8 cellular contexts compared by ENCODE assay signal in the genomic region with DNA sequence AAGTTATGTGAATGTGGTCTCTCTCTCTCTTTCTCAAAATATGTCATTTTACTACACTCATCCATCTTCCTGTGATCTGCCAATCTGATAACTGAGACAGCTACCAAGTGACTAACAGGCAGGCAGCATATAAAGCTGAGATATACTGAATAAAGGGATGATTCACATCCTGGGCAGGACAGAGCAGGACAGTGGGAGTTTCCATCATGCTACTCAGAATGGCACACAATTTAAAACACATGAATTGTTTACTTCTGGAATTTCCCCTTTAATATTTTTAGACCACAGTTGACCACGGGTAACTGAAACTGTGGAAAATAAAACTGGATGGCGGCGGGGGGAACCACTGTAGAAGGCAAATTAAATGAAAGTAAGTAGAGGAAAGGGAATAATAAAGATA.
DNase-seq lines count a peak whose midpoint lies in the region; ATAC-seq and TF ChIP-seq lines count a peak whose summit lies in the region.

No MANE protein-coding gene starts in this region.

- DNase-seq in astrocyte of the hippocampus (ENCODE audit: low read depth, low spot score) = peak; percentile 74
- no peak for DNase-seq in cortex of kidney (lab: John Stamatoyannopoulos, UW)
- DNase-seq in effector memory CD8-positive, alpha-beta T cell = no peak
- no peak for DNase-seq in coronary artery (ENCODE audit: low spot score)

- peaks cover 20% of the 10 kb centered on the region for H3K4me1 Mint-ChIP-seq in stimulated activated naive CD8-positive, alpha-beta T cell treated with anti-CD3 and anti-CD28 coated beads, Interleukin-15, Interleukin-2, amounts not matched to agents 100 ng/mL and 50 ng/mL, for 24 hours (ENCODE audit: low read depth)
- H3K4me1 Mint-ChIP-seq in effector memory CD8-positive, alpha-beta T cell (ENCODE audit: low read depth in 2 of 2) = no peaks in the 10 kb centered on the region

- ATAC-seq in GM19452 (IDR thresholded peaks at IDR 0.05; ENCODE audit: unreplicated experiment) (peak; percentile 72), HG03521 (IDR thresholded peaks at IDR 0.05; ENCODE audit: unreplicated experiment) (peak; percentile 46)
- ATAC-seq in effector memory CD8-positive, alpha-beta T cell (replicated peaks) = no peak

- peak overlapping the region; percentile 19 to 88 (median 63) for H3K4me2 ChIP-seq in BLaER1 treated with 17β-estradiol and CSF1 and Interleukin-3, amounts not matched to agents 10 nM and 100 nM

- H3K36me3 ChIP-seq in BLaER1 treated with 17β-estradiol and CSF1 and Interleukin-3, amounts not matched to agents 10 nM and 100 nM = no peaks in the 10 kb centered on the region

- peak overlapping the region; percentile 79 for H3K27ac Mint-ChIP-seq in stimulated activated naive CD8-positive, alpha-beta T cell treated with anti-CD3 and anti-CD28 coated beads, Interleukin-15, Interleukin-2, amounts not matched to agents 100 ng/mL and 50 ng/mL, for 24 hours
- no peak overlapping the region for H3K27ac Mint-ChIP-seq in effector memory CD8-positive, alpha-beta T cell

- H3K9me3 ChIP-seq in BLaER1 treated with 17β-estradiol and CSF1 and Interleukin-3, amounts not matched to agents 10 nM and 100 nM (replicated peaks in 1 of 11) = peaks cover 5 to 26% (median 10%) of the 10 kb centered on the region in 11 experiments; a peak in 11 of 22 replicates

- H3K9ac ChIP-seq in BLaER1 treated with 17β-estradiol and CSF1 and Interleukin-3, amounts not matched to agents 10 nM and 100 nM = peak overlapping the region in 5 of 11 experiments; percentile 1 to 80 (median 70); a peak in 8 of 22 replicates

- no peak overlapping the region; a peak in 1 of 20 replicates for H3K4me3 ChIP-seq in BLaER1 treated with 17β-estradiol and CSF1 and Interleukin-3, amounts not matched to agents 10 nM and 100 nM
- H3K4me3 ChIP-seq in coronary artery = no peak overlapping the region

- TF ChIP-seq CTCF in coronary artery (IDR thresholded peaks at IDR 0.05) = no peak

- H3K27me3 ChIP-seq in BLaER1 treated with 17β-estradiol and CSF1 and Interleukin-3, amounts not matched to agents 10 nM and 100 nM = no peaks in the 10 kb centered on the region

- peaks cover 23 to 64% (median 32%) of the 10 kb centered on the region in 10 experiments for H3K4me1 ChIP-seq in BLaER1 treated with 17β-estradiol and CSF1 and Interleukin-3, amounts not matched to agents 10 nM and 100 nM

- peak overlapping the region; percentile 9 for H3K4me3 Mint-ChIP-seq in stimulated activated naive CD8-positive, alpha-beta T cell treated with anti-CD3 and anti-CD28 coated beads, Interleukin-15, Interleukin-2, amounts not matched to agents 100 ng/mL and 50 ng/mL, for 24 hours
- no peak overlapping the region for H3K4me3 Mint-ChIP-seq in effector memory CD8-positive, alpha-beta T cell

- no peaks in the 10 kb centered on the region for H3K36me3 Mint-ChIP-seq in stimulated activated naive CD8-positive, alpha-beta T cell treated with anti-CD3 and anti-CD28 coated beads, Interleukin-15, Interleukin-2, amounts not matched to agents 100 ng/mL and 50 ng/mL, for 24 hours (ENCODE audit: low read depth)
- no peaks in the 10 kb centered on the region for H3K36me3 Mint-ChIP-seq in effector memory CD8-positive, alpha-beta T cell (ENCODE audit: insufficient read depth)

- no peaks in the 10 kb centered on the region for H3K9me3 Mint-ChIP-seq in stimulated activated naive CD8-positive, alpha-beta T cell treated with anti-CD3 and anti-CD28 coated beads, Interleukin-15, Interleukin-2, amounts not matched to agents 100 ng/mL and 50 ng/mL, for 24 hours
- H3K9me3 Mint-ChIP-seq in effector memory CD8-positive, alpha-beta T cell = no peaks in the 10 kb centered on the region

- no peaks in the 10 kb centered on the region for H4K20me1 ChIP-seq in BLaER1 treated with 17β-estradiol and CSF1 and Interleukin-3, amounts not matched to agents 10 nM and 100 nM

- H3K27ac ChIP-seq in BLaER1 treated with 17β-estradiol and CSF1 and Interleukin-3, amounts not matched to agents 10 nM and 100 nM = peak overlapping the region in 8 of 11 experiments; percentile 30 to 91 (median 71); a peak in 15 of 22 replicates
- no peak overlapping the region for H3K27ac ChIP-seq in coronary artery

- H3K27me3 Mint-ChIP-seq in stimulated activated naive CD8-positive, alpha-beta T cell treated with anti-CD3 and anti-CD28 coated beads, Interleukin-15, Interleukin-2, amounts not matched to agents 100 ng/mL and 50 ng/mL, for 24 hours = peaks cover 35% of the 10 kb centered on the region
- peaks cover 48 to 64% of the 10 kb centered on the region in 2 donors for H3K27me3 Mint-ChIP-seq in effector memory CD8-positive, alpha-beta T cell

Comparison
In these comparisons a context has a peak if more than half of its experiments do, and no peak if none do; other contexts are left out.
1. H3K27ac ChIP-seq: peak in BLaER1 treated with 17β-estradiol and CSF1 and Interleukin-3, amounts not matched to agents 10 nM and 100 nM (8 of 11); none in coronary artery (0 of 2).